In genomic region chr2:64562148-64562784, GRCh38 we compare ENCODE assay signal across 8 cellular contexts. TPM values are rescaled to one million over a fixed set of nuclear protein-coding genes. Genes with fewer than 3 reads are reported as not detected.
DNase-seq lines count a peak whose midpoint lies in the region; ATAC-seq and TF ChIP-seq lines count a peak whose summit lies in the region.

No MANE protein-coding gene starts in this region.

- no peaks in the 10 kb centered on the region for H3K9me3 Mint-ChIP-seq in CD4-positive, alpha-beta memory T cell
- H3K9me3 Mint-ChIP-seq in activated CD8-positive, alpha-beta T cell treated with anti-CD3 and anti-CD28 coated beads, Interleukin-2, amount 10 ng/mL, durations not matched to agents 7 days and 5 days (ENCODE audit: insufficient read depth), result no peaks in the 10 kb centered on the region

- no peak overlapping the region for H3K18ac ChIP-seq in IMR-90 (ENCODE audit: low read depth, low read length)

- H3K9me1 ChIP-seq in IMR-90 (ENCODE audit: insufficient read depth, low read length), result no peaks in the 10 kb centered on the region

- peak overlapping the region in 1 of 8 donors; percentile 25 for H3K4me3 Mint-ChIP-seq in CD4-positive, alpha-beta memory T cell
- no peak overlapping the region for H3K4me3 Mint-ChIP-seq in activated CD8-positive, alpha-beta T cell treated with anti-CD3 and anti-CD28 coated beads, Interleukin-2, amount 10 ng/mL, durations not matched to agents 7 days and 5 days

- H2BK5ac ChIP-seq in IMR-90 (ENCODE audit: low read depth, low read length, poor library complexity, severe bottlenecking), result no peak overlapping the region

- H3K4me2 ChIP-seq in IMR-90 (ENCODE audit: low read depth, low read length), result no peak overlapping the region

- no peaks in the 10 kb centered on the region for H3K9me3 ChIP-seq in CD4-positive, alpha-beta memory T cell (ENCODE audit: control insufficient read depth in 1 of 2, low read length in 2 of 2)
- no peaks in the 10 kb centered on the region for H3K9me3 ChIP-seq in IMR-90 (ENCODE audit: control insufficient read depth, insufficient read depth, low read length)

- no peak overlapping the region for H2BK120ac ChIP-seq in IMR-90 (ENCODE audit: low read depth, low read length)

- H4K5ac ChIP-seq in IMR-90 (ENCODE audit: low read depth, low read length), result no peak overlapping the region

- no peak overlapping the region for H3K4me3 ChIP-seq in CD4-positive, alpha-beta memory T cell (ENCODE audit: low read length in 2 of 2)
- no peak overlapping the region for H3K4me3 ChIP-seq in IMR-90 (ENCODE audit: insufficient read depth, low read depth, low read length)

- H2AK9ac ChIP-seq in IMR-90 (replicated peaks; ENCODE audit: low read depth, low read length, poor library complexity), result no peak overlapping the region

- no CpG with 5 or more reads among the region's 2 CpGs for WGBS in IMR-90 (ENCODE audit: extremely low coverage in 2 of 2, insufficient read length in 1 of 2), 2 experiments

- H3K79me1 ChIP-seq in IMR-90 (ENCODE audit: low read depth in 1 of 2, low read length in 2 of 2), result peaks cover 0 to 6% of the 10 kb centered on the region in 2 experiments; a peak in 1 of 4 replicates

- H3K36me3 Mint-ChIP-seq in CD4-positive, alpha-beta memory T cell, result peaks cover 0 to 3% of the 10 kb centered on the region in 2 donors
- H3K36me3 Mint-ChIP-seq in activated CD8-positive, alpha-beta T cell treated with anti-CD3 and anti-CD28 coated beads, Interleukin-2, amount 10 ng/mL, durations not matched to agents 7 days and 5 days (ENCODE audit: low read depth), result peaks cover 15% of the 10 kb centered on the region

- ATAC-seq in IMR-90 (ENCODE audit: low read depth), result no peak
- peak; percentile 61 for ATAC-seq in activated CD8-positive, alpha-beta T cell treated with anti-CD3 and anti-CD28 coated beads, Interleukin-2, amount 10 ng/mL, durations not matched to agents 7 days and 5 days
- ATAC-seq in left lobe of liver, result peak; percentile 67

- peak in 4 of 5 donors; percentile 42 to 52 (median 46) for DNase-seq in CD4-positive, alpha-beta memory T cell
- DNase-seq in IMR-90, result peak; percentile 22
- DNase-seq in activated CD8-positive, alpha-beta T cell treated with anti-CD3 and anti-CD28 coated beads, Interleukin-2, amount 10 ng/mL, durations not matched to agents 7 days and 5 days, result no peak
- DNase-seq in left lobe of liver (ENCODE audit: low spot score), result no peak
- DNase-seq in GM19240 (ENCODE audit: insufficient read length, low spot score), result no peak
- DNase-seq in activated CD4-positive, CD25-positive, alpha-beta regulatory T cell treated with anti-CD3 and anti-CD28 coated beads, Interleukin-2, amount 50 U/mL, for 72 hours, result no peak
- no peak for DNase-seq in SIG-M5 treated with dmso at 0.1 percent for 504 hours (lab: John Stamatoyannopoulos, UW; ENCODE audit: unreplicated experiment)
- DNase-seq in NCI-H524 treated with DMSO at 0.1 percent for 48 hours (lab: John Stamatoyannopoulos, UW), result no peak

- H3K23ac ChIP-seq in IMR-90 (ENCODE audit: low read depth, low read length), result no peak overlapping the region

- no peaks in the 10 kb centered on the region for H3K36me3 ChIP-seq in CD4-positive, alpha-beta memory T cell (ENCODE audit: insufficient read depth, low read length)
- no peaks in the 10 kb centered on the region for H3K36me3 ChIP-seq in IMR-90 (ENCODE audit: control insufficient read depth, insufficient read depth, low read length)

- intact Hi-C loops in CD4-positive, alpha-beta memory T cell (cut with micrococcal nuclease), result loop anchor here (1.0 kb wide), 4 partner anchors 40 to 513 kb away; no protein-coding TSS in a partner anchor
- intact Hi-C loops in IMR-90 (cut with micrococcal nuclease), result loop anchor here (2.0 kb wide), 1 partner anchor 231 kb away; no protein-coding TSS in a partner anchor

- H3K4me1 ChIP-seq in CD4-positive, alpha-beta memory T cell (ENCODE audit: insufficient read depth, low read length), result peaks cover 22% of the 10 kb centered on the region
- no peaks in the 10 kb centered on the region for H3K4me1 ChIP-seq in IMR-90 (ENCODE audit: control insufficient read depth, insufficient read depth, low read length)

- no peak overlapping the region for H2BK15ac ChIP-seq in IMR-90 (ENCODE audit: low read depth, low read length)

- TF ChIP-seq RAD21 in IMR-90 (IDR thresholded peaks at IDR 0.05; ENCODE audit: low read length), result peak; percentile 60

- POLR2A ChIA-PET in CD4-positive, alpha-beta memory T cell (lab: Charles Lee; ENCODE audit: partially characterized antibody), result interaction anchor here (6.2 kb wide), 1 partner anchor 38 kb away, joined by 42 read pairs; the partner anchor contains the start of gene AFTPH
- POLR2A ChIA-PET in IMR-90 (lab: Charles Lee; ENCODE audit: unreplicated experiment), result no interaction called here
- POLR2A ChIA-PET in activated CD8-positive, alpha-beta T cell treated with anti-CD3 and anti-CD28 coated beads, Interleukin-2, amount 10 ng/mL, durations not matched to agents 7 days and 5 days (lab: Charles Lee), result interaction anchor here (0.6 to 2.5 kb wide), 3 partner anchors 10 to 85 kb away, joined by 3 to 16 read pairs (median 3); partner anchors contain the start of gene AFTPH

- H3K56ac ChIP-seq in IMR-90 (ENCODE audit: extremely low read depth, insufficient read depth, low read length), result no peak overlapping the region

- no peaks in the 10 kb centered on the region for H4K20me1 ChIP-seq in IMR-90 (ENCODE audit: insufficient read depth, low read length)

- H2AK5ac ChIP-seq in IMR-90 (ENCODE audit: low read depth, low read length), result no peak overlapping the region

- no peak overlapping the region for H3K9ac ChIP-seq in IMR-90 (ENCODE audit: low read depth, low read length)

- dilution Hi-C loops in IMR-90 (cut with HindIII; ENCODE audit: low sequenced_read_pairs, unreplicated experiment), result no loop called here

- no peaks in the 10 kb centered on the region for H3K27me3 Mint-ChIP-seq in CD4-positive, alpha-beta memory T cell
- H3K27me3 Mint-ChIP-seq in activated CD8-positive, alpha-beta T cell treated with anti-CD3 and anti-CD28 coated beads, Interleukin-2, amount 10 ng/mL, durations not matched to agents 7 days and 5 days (ENCODE audit: low read depth), result no peaks in the 10 kb centered on the region

- no peak overlapping the region for H4K91ac ChIP-seq in IMR-90 (ENCODE audit: insufficient read depth, low read depth, low read length)

- no peak overlapping the region for H2AFZ ChIP-seq in IMR-90 (replicated peaks; ENCODE audit: low read length, poor library complexity)

- H3K27ac ChIP-seq in CD4-positive, alpha-beta memory T cell (ENCODE audit: low read depth, low read length), result no peak overlapping the region
- no peak overlapping the region for H3K27ac ChIP-seq in IMR-90 (ENCODE audit: insufficient read depth, low read length)

- no peaks in the 10 kb centered on the region for H3K27me3 ChIP-seq in CD4-positive, alpha-beta memory T cell (ENCODE audit: insufficient read depth, low read length)
- H3K27me3 ChIP-seq in IMR-90 (ENCODE audit: control insufficient read depth, insufficient read depth, low read length), result no peaks in the 10 kb centered on the region

- no peak overlapping the region for H3K4ac ChIP-seq in IMR-90 (ENCODE audit: low read depth, low read length)

- no peak for TF ChIP-seq POLR2A in IMR-90 (IDR thresholded peaks at IDR 0.05; ENCODE audit: low read depth, low read length)

- BruUV-seq in IMR-90 (replicated peaks; lab: Mats Ljungman, UMichigan), result no TSS peak

- H3K4me1 Mint-ChIP-seq in CD4-positive, alpha-beta memory T cell, result peaks cover 17 to 43% (median 25%) of the 10 kb centered on the region in 4 donors
- H3K4me1 Mint-ChIP-seq in activated CD8-positive, alpha-beta T cell treated with anti-CD3 and anti-CD28 coated beads, Interleukin-2, amount 10 ng/mL, durations not matched to agents 7 days and 5 days (ENCODE audit: low read depth), result peaks cover 34% of the 10 kb centered on the region

- no peak overlapping the region for H2BK20ac ChIP-seq in IMR-90 (ENCODE audit: low read depth, low read length)

- CTCF ChIA-PET in CD4-positive, alpha-beta memory T cell (lab: Charles Lee; ENCODE audit: partially characterized antibody), result interaction anchor here (0.6 to 9.5 kb wide), 7 partner anchors 12 to 513 kb away, joined by 3 to 128 read pairs (median 4); partner anchors contain the start of gene AFTPH
- CTCF ChIA-PET in IMR-90 (lab: Yijun Ruan, JAX), result interaction anchor here (1.4 to 1.5 kb wide), 2 partner anchors 40 to 232 kb away, joined by 4 read pairs; no protein-coding TSS in a partner anchor
- CTCF ChIA-PET in activated CD8-positive, alpha-beta T cell treated with anti-CD3 and anti-CD28 coated beads, Interleukin-2, amount 10 ng/mL, durations not matched to agents 7 days and 5 days (lab: Charles Lee), result interaction anchor here (0.7 to 7.4 kb wide), 16 partner anchors 8 to 233 kb away, joined by 3 to 159 read pairs (median 6); partner anchors contain the start of gene AFTPH

- no peak overlapping the region for H4K8ac ChIP-seq in IMR-90 (ENCODE audit: low read depth in 2 of 2, low read length in 2 of 2)

- peak; percentile 58 for TF ChIP-seq CTCF in IMR-90 (conservative IDR thresholded peaks at IDR 0.05; ENCODE audit: low read depth, low read length)

- H3K27ac Mint-ChIP-seq in CD4-positive, alpha-beta memory T cell, result peak overlapping the region in 3 of 7 donors; percentile 10 to 60 (median 43)
- H3K27ac Mint-ChIP-seq in activated CD8-positive, alpha-beta T cell treated with anti-CD3 and anti-CD28 coated beads, Interleukin-2, amount 10 ng/mL, durations not matched to agents 7 days and 5 days, result peak overlapping the region; percentile 62

- H3K14ac ChIP-seq in IMR-90 (replicated peaks; ENCODE audit: low read depth, low read length), result no peak overlapping the region

- in situ Hi-C loops in IMR-90 (cut with MboI; ENCODE audit: low sequenced_read_pairs), result loop anchor here (5.0 kb wide), 2 partner anchors 45 to 230 kb away; no protein-coding TSS in a partner anchor

TF ChIP-seq in IMR-90, 13 proteins besides CTCF, POLR2A, EP300 and RAD21 (continues in another document):
- TF ChIP-seq NFE2L2 (IDR thresholded peaks at IDR 0.05; ENCODE audit: low read depth, low read length) (no peak), USF2 (IDR thresholded peaks at IDR 0.05; ENCODE audit: low read depth, low read length) (no peak)

RNA-seq across cellular contexts. Expression of gene AFTPH, which starts 38.1 kb away (rescaled TPM):
- 10 to 100 TPM; 48.3 to 48.9 TPM for total RNA-seq in CD4-positive, alpha-beta memory T cell
- polyA plus RNA-seq in CD4-positive, alpha-beta memory T cell, result 10 to 100 TPM; 22.8 to 29.0 TPM
- total RNA-seq in IMR-90 (2012; rRNA removed) (19.9 and 21.9 TPM in 2 replicates), left lobe of liver (15.2 TPM)
- 8.2 and 9.4 TPM in 2 replicates for polyA plus RNA-seq in IMR-90 (2012; rRNA removed)
- 2.1 and 3.5 TPM in 2 replicates for polyA plus RNA-seq in IMR-90 (2012; cell fraction: cytosol; rRNA removed)
- 0.87 and 7.1 TPM in 2 replicates for polyA plus RNA-seq in IMR-90 (2012; cell fraction: nucleus; rRNA removed; ENCODE audit: low replicate concordance)
- total RNA-seq in activated CD8-positive, alpha-beta T cell treated with anti-CD3 and anti-CD28 coated beads, Interleukin-2, amount 10 ng/mL, durations not matched to agents 7 days and 5 days, result 10 to 100 TPM; 26.3 to 27.2 TPM

Comparison
In these comparisons a context has a peak if more than half of its experiments do, and no peak if none do; other contexts are left out.
1. DNase-seq: peak in CD4-positive, alpha-beta memory T cell (4 of 5) and IMR-90 (single experiment); none in activated CD8-positive, alpha-beta T cell treated with anti-CD3 and anti-CD28 coated beads, Interleukin-2, amount 10 ng/mL, durations not matched to agents 7 days and 5 days (single experiment), left lobe of liver (single experiment), GM19240 (single experiment), activated CD4-positive, CD25-positive, alpha-beta regulatory T cell treated with anti-CD3 and anti-CD28 coated beads, Interleukin-2, amount 50 U/mL, for 72 hours (single experiment), SIG-M5 treated with dmso at 0.1 percent for 504 hours (single experiment) and NCI-H524 treated with DMSO at 0.1 percent for 48 hours (single experiment).